9 cellular contexts compared by ENCODE assay signal in the genomic region with DNA sequence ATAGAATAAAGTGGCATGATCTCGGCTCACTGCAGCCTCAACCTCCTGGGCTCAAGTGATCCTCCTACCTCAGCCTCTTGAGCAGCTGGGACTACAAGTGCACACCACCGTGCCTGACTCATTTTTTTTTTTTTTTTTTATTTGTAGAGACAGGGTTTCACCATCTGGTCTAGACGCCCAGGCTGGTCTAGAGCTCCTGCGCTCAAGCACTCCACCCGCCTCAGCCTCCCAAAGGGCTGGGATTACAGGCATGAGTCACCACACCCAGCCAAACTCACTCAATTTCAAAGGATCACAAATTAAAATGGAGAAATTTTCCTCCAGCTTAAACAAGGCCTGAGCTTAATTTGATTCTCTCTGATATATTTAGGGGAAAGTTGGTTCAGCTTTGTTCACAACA. TPM values are rescaled to one million over a fixed set of nuclear protein-coding genes. Genes with fewer than 3 reads are reported as not detected.
DNase-seq lines count a peak whose midpoint lies in the region; ATAC-seq and TF ChIP-seq lines count a peak whose summit lies in the region.
"Had no signal": no experiment of that assay in that cellular context is flagged by ENCODE, and none has a peak within 500 bp of the region (broad histone marks: within the 10 kb centered on the region; RNA-seq: fewer than 3 reads in every experiment).

No MANE protein-coding gene starts in this region.

- peaks cover 4% of the 10 kb centered on the region; the same call in 1 of the 2 replicates for H4K20me1 ChIP-seq in IMR-90 (ENCODE audit: insufficient read depth, low read length)

- DNase-seq in AG20443 (ENCODE audit: low spot score) (peak; percentile 65), IMR-90 (peak; percentile 82), adrenal gland (peak in 6 of 7 donors; percentile 61 to 72 (median 65)), iris pigment epithelial cell (ENCODE audit: low read depth) (peak; percentile 95), NCI-H146 (lab: John Stamatoyannopoulos, UW) (no peak), ureter (ENCODE audit: low spot score) (no peak), NCI-H187 (lab: John Stamatoyannopoulos, UW) (no peak)
- DNase-seq in CD8-positive, alpha-beta memory T cell: no peak
- DNase-seq: activated effector memory CD4-positive, alpha-beta T cell treated with anti-CD3 and anti-CD28 coated beads, Interleukin-2, amount 50 U/mL, for 16 hours had no signal

- no peak overlapping the region for H3K9ac ChIP-seq in IMR-90 (ENCODE audit: low read depth, low read length)

- H3K4me1 Mint-ChIP-seq in CD8-positive, alpha-beta memory T cell: peaks cover 12 to 22% (median 17%) of the 10 kb centered on the region in 3 donors

- H3K27ac Mint-ChIP-seq in CD8-positive, alpha-beta memory T cell: peak overlapping the region in 2 of 8 donors; percentile 60 to 78

- H2AK5ac ChIP-seq in IMR-90 (ENCODE audit: low read depth, low read length): no peak overlapping the region

- TF ChIP-seq CTCF in IMR-90 (conservative IDR thresholded peaks at IDR 0.05; ENCODE audit: low read depth, low read length): no peak
- no peak for TF ChIP-seq CTCF in adrenal gland (IDR thresholded peaks at IDR 0.05)

- no peak overlapping the region for H3K4ac ChIP-seq in IMR-90 (ENCODE audit: low read depth, low read length)

- H3K9me3 Mint-ChIP-seq in CD8-positive, alpha-beta memory T cell: no peaks in the 10 kb centered on the region

- no peak overlapping the region for H2BK15ac ChIP-seq in IMR-90 (ENCODE audit: low read depth, low read length)

- H3K4me3 Mint-ChIP-seq in CD8-positive, alpha-beta memory T cell: no peak overlapping the region

- peaks cover 0 to 67% (median 8%) of the 10 kb centered on the region in 3 donors for H3K36me3 Mint-ChIP-seq in CD8-positive, alpha-beta memory T cell

- H2AK9ac ChIP-seq in IMR-90 (replicated peaks; ENCODE audit: low read depth, low read length, poor library complexity): no peak overlapping the region

- H3K18ac ChIP-seq in IMR-90 (ENCODE audit: low read depth, low read length): no peak overlapping the region

- H3K56ac ChIP-seq in IMR-90 (ENCODE audit: extremely low read depth, insufficient read depth, low read length): no peak overlapping the region

- in situ Hi-C loops in IMR-90 (cut with MboI; ENCODE audit: low sequenced_read_pairs): no loop called here

- no peak overlapping the region for H4K91ac ChIP-seq in IMR-90 (ENCODE audit: insufficient read depth, low read depth, low read length)

- H3K14ac ChIP-seq in IMR-90 (replicated peaks; ENCODE audit: low read depth, low read length): no peak overlapping the region

- H3K27me3 ChIP-seq in IMR-90 (ENCODE audit: control insufficient read depth, insufficient read depth, low read length) (no peaks in the 10 kb centered on the region), adrenal gland (no peaks in the 10 kb centered on the region)
- no peaks in the 10 kb centered on the region for H3K27me3 ChIP-seq in CD8-positive, alpha-beta memory T cell (ENCODE audit: insufficient read depth, low read length, poor library complexity, severe bottlenecking)

- no TSS peak for BruUV-seq in IMR-90 (replicated peaks; lab: Mats Ljungman, UMichigan)

- peaks cover 16% of the 10 kb centered on the region for H3K36me3 ChIP-seq in IMR-90 (ENCODE audit: control insufficient read depth, insufficient read depth, low read length)
- peaks cover 0 to 18% of the 10 kb centered on the region in 2 donors for H3K36me3 ChIP-seq in adrenal gland (replicated peaks in 1 of 2)
- peaks cover 13% of the 10 kb centered on the region for H3K36me3 ChIP-seq in CD8-positive, alpha-beta memory T cell (ENCODE audit: insufficient read depth, low read length)

- no peak overlapping the region for H2BK20ac ChIP-seq in IMR-90 (ENCODE audit: low read depth, low read length)

- WGBS in IMR-90 (ENCODE audit: extremely low coverage in 2 of 2, insufficient read length in 1 of 2), 2 experiments: no CpG with 5 or more reads among the region's 5 CpGs
- 50 to 77% (median 61%) methylated on average over 5 of the region's 5 CpGs for WGBS in adrenal gland, 4 donors

- H3K27me3 Mint-ChIP-seq in CD8-positive, alpha-beta memory T cell: peaks cover 0 to 2% of the 10 kb centered on the region in 2 donors

- intact Hi-C loops in IMR-90 (cut with micrococcal nuclease) (no loop called here), adrenal gland (cut with DNase I) (no loop called here)

- no peak overlapping the region for H2BK5ac ChIP-seq in IMR-90 (ENCODE audit: low read depth, low read length, poor library complexity, severe bottlenecking)

- H3K4me2 ChIP-seq in IMR-90 (ENCODE audit: low read depth, low read length): no peak overlapping the region

- H2BK120ac ChIP-seq in IMR-90 (ENCODE audit: low read depth, low read length): no peak overlapping the region

- H2AFZ ChIP-seq in IMR-90 (replicated peaks; ENCODE audit: low read length, poor library complexity): no peak overlapping the region

- TF ChIP-seq POLR2A in IMR-90 (IDR thresholded peaks at IDR 0.05; ENCODE audit: low read depth, low read length) (no peak), adrenal gland (IDR thresholded peaks at IDR 0.05) (no peak)

- TF ChIP-seq RAD21 in IMR-90 (IDR thresholded peaks at IDR 0.05; ENCODE audit: low read length): no peak

- no peaks in the 10 kb centered on the region for H3K4me1 ChIP-seq in IMR-90 (ENCODE audit: control insufficient read depth, insufficient read depth, low read length)
- peaks cover 0 to 7% of the 10 kb centered on the region in 2 donors for H3K4me1 ChIP-seq in adrenal gland (replicated peaks in 1 of 2)
- H3K4me1 ChIP-seq in CD8-positive, alpha-beta memory T cell (ENCODE audit: insufficient read depth, low read length): no peaks in the 10 kb centered on the region

- dilution Hi-C loops in IMR-90 (cut with HindIII; ENCODE audit: low sequenced_read_pairs, unreplicated experiment): no loop called here

- CTCF ChIA-PET in IMR-90 (lab: Yijun Ruan, JAX): interaction anchor here (0.6 to 0.7 kb wide), 3 partner anchors 9 to 246 kb away, joined by 3 read pairs; no protein-coding TSS in a partner anchor
- CTCF ChIA-PET in CD8-positive, alpha-beta memory T cell (lab: Charles Lee): interaction anchor here (0.9 kb wide), 1 partner anchor 9 kb away, joined by 3 read pairs; no protein-coding TSS in a partner anchor

- no peak overlapping the region for H3K27ac ChIP-seq in IMR-90 (ENCODE audit: insufficient read depth, low read length)
- no peak overlapping the region for H3K27ac ChIP-seq in adrenal gland
- no peak overlapping the region for H3K27ac ChIP-seq in CD8-positive, alpha-beta memory T cell (ENCODE audit: low read depth, low read length)

- H3K4me3 ChIP-seq in IMR-90 (ENCODE audit: insufficient read depth, low read depth, low read length): no peak overlapping the region
- no peak overlapping the region for H3K4me3 ChIP-seq in adrenal gland
- H3K4me3 ChIP-seq in CD8-positive, alpha-beta memory T cell (ENCODE audit: low read length): no peak overlapping the region

- no peak overlapping the region for H3K23ac ChIP-seq in IMR-90 (ENCODE audit: low read depth, low read length)

- ATAC-seq in IMR-90 (ENCODE audit: low read depth): peak; percentile 92

- no peak overlapping the region for H4K8ac ChIP-seq in IMR-90 (ENCODE audit: low read depth in 2 of 2, low read length in 2 of 2)

- H3K9me3 ChIP-seq in IMR-90 (ENCODE audit: control insufficient read depth, insufficient read depth, low read length) (no peaks in the 10 kb centered on the region), adrenal gland (replicated peaks in 1 of 3) (no peaks in the 10 kb centered on the region)
- no peaks in the 10 kb centered on the region for H3K9me3 ChIP-seq in CD8-positive, alpha-beta memory T cell (ENCODE audit: low read length)

- peaks cover 3% of the 10 kb centered on the region; the same call in 1 of the 2 replicates for H3K9me1 ChIP-seq in IMR-90 (ENCODE audit: insufficient read depth, low read length)

- POLR2A ChIA-PET in IMR-90 (lab: Charles Lee; ENCODE audit: unreplicated experiment): interaction anchor here (0.6 kb wide), 2 partner anchors 27 to 37 kb away, joined by 3 read pairs; no protein-coding TSS in a partner anchor
- POLR2A ChIA-PET in CD8-positive, alpha-beta memory T cell (lab: Charles Lee): interaction anchor here (0.7 kb wide), 2 partner anchors 27 to 28 kb away, joined by 3 to 5 read pairs; no protein-coding TSS in a partner anchor

- peaks cover 14 to 47% of the 10 kb centered on the region in 2 experiments for H3K79me1 ChIP-seq in IMR-90 (ENCODE audit: low read depth in 1 of 2, low read length in 2 of 2)

- H4K5ac ChIP-seq in IMR-90 (ENCODE audit: low read depth, low read length): no peak overlapping the region

TF ChIP-seq in IMR-90, 13 proteins besides CTCF, POLR2A, EP300 and RAD21 (continues in another document):
- TF ChIP-seq FOS (IDR thresholded peaks at IDR 0.05; ENCODE audit: low read depth, low read length) (peak; percentile 72; the same call in 1 of the 2 replicates), RFX5 (IDR thresholded peaks at IDR 0.05; ENCODE audit: low read depth, low read length) (no peak), MXI1 (IDR thresholded peaks at IDR 0.05; ENCODE audit: borderline replicate concordance, low read depth, low read length) (no peak), RCOR1 (IDR thresholded peaks at IDR 0.05; ENCODE audit: insufficient replicate concordance, low read length) (peak; percentile 77)

RNA-seq across cellular contexts. Expression of gene NMB, which starts 27.3 kb away (rescaled TPM):
- total RNA-seq in IMR-90 (2012; rRNA removed) (1.3 and 1.4 TPM in 2 replicates), adrenal gland (10 to 100 TPM in 7 of 8 donors, 1 to 10 TPM in 1; 7.5 to 34.1 (median 17.4) TPM), ureter (9.1 TPM)
- polyA plus RNA-seq in IMR-90 (2012; rRNA removed) (3.8 and 5.1 TPM in 2 replicates), adrenal gland (10 to 100 TPM in 1 of 3 donors, 1 to 10 TPM in 2; 8.0 to 19.2 (median 10.0) TPM)
- polyA plus RNA-seq in IMR-90 (2012; cell fraction: cytosol; rRNA removed): 1.8 and 5.9 TPM in 2 replicates
- 1.3 and 2.6 TPM in 2 replicates for polyA plus RNA-seq in IMR-90 (2012; cell fraction: nucleus; rRNA removed; ENCODE audit: low replicate concordance)
- total RNA-seq in CD8-positive, alpha-beta memory T cell: 1 to 10 TPM; 3.6 to 5.2 TPM
- polyA plus RNA-seq in CD8-positive, alpha-beta memory T cell: 3.9 TPM

RNA-seq across cellular contexts. Expression of gene SEC11A, which starts 30.6 kb away (rescaled TPM):
- total RNA-seq in IMR-90 (2012; rRNA removed) (62.4 and 233 TPM in 2 replicates), adrenal gland (100 to 1,000 TPM; 130 to 194 (median 165) TPM), ureter (130 TPM)
- polyA plus RNA-seq in IMR-90 (2012; rRNA removed) (91.8 and 108 TPM in 2 replicates), adrenal gland (100 to 1,000 TPM; 156 to 240 (median 169) TPM)
- polyA plus RNA-seq in IMR-90 (2012; cell fraction: cytosol; rRNA removed): 25.8 and 29.3 TPM in 2 replicates
- 9.2 and 24.9 TPM in 2 replicates for polyA plus RNA-seq in IMR-90 (2012; cell fraction: nucleus; rRNA removed; ENCODE audit: low replicate concordance)
- 100 to 1,000 TPM; 132 to 133 TPM for total RNA-seq in CD8-positive, alpha-beta memory T cell
- 134 TPM for polyA plus RNA-seq in CD8-positive, alpha-beta memory T cell

RNA-seq across cellular contexts. Expression of gene WDR73, which starts 31.2 kb away (rescaled TPM):
- total RNA-seq in IMR-90 (2012; rRNA removed) (18.6 and 25.5 TPM in 2 replicates), adrenal gland (10 to 100 TPM in 7 of 8 donors, 1 to 10 TPM in 1; 8.3 to 39.6 (median 31.4) TPM), ureter (48.2 TPM)
- polyA plus RNA-seq in IMR-90 (2012; rRNA removed) (18.8 and 21.5 TPM in 2 replicates), adrenal gland (10 to 100 TPM; 24.1 to 45.4 (median 38.3) TPM)
- 10.0 and 14.8 TPM in 2 replicates for polyA plus RNA-seq in IMR-90 (2012; cell fraction: cytosol; rRNA removed)
- 56.1 and 58.7 TPM in 2 replicates for polyA plus RNA-seq in IMR-90 (2012; cell fraction: nucleus; rRNA removed; ENCODE audit: low replicate concordance)
- 10 to 100 TPM; 26.7 to 27.7 TPM for total RNA-seq in CD8-positive, alpha-beta memory T cell
- polyA plus RNA-seq in CD8-positive, alpha-beta memory T cell: 14.8 TPM

Comparison
In these comparisons a context has a peak if more than half of its experiments do, and no peak if none do; other contexts are left out.
1. DNase-seq: peak in AG20443 (single experiment), IMR-90 (single experiment), adrenal gland (6 of 7) and iris pigment epithelial cell (single experiment); none in NCI-H146 (single experiment), ureter (single experiment), CD8-positive, alpha-beta memory T cell (0 of 5) and NCI-H187 (0 of 2).